22 cellular contexts compared by ENCODE assay signal in the genomic region with DNA sequence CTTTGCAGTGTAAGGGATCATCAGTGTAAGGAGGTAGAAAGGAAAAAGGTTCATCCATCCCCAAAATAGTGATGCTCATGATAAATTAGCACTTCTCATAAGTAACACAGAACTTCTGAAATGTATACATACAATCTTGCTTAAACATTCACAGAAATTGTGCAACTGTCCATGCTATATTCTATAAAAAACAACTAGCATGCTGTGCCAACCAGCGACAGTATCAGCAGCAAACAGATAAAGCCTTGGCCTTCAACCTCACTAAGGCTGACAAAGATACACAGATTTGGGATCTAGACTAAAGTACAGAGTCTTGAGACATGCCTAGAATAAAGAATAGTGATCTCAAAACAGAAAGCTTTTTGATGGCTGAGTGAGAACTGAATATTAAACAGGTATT.
"Had no signal": no experiment of that assay in that cellular context is flagged by ENCODE, and none has a peak within 500 bp of the region (broad histone marks: within the 10 kb centered on the region; RNA-seq: fewer than 3 reads in every experiment).

No MANE protein-coding gene starts in this region.

- H3K27ac ChIP-seq: upper lobe of left lung had no signal

- H3K9me3 Mint-ChIP-seq: activated naive CD8-positive, alpha-beta T cell treated with anti-CD3 and anti-CD28 coated beads, Interleukin-2, amount 50 U/mL, for 24 hours; brain; dendritic cell treated with granulocyte-macrophage colony-stimulating factor and Interleukin-4, amounts not matched to agents 40 ng/mL and 50 ng/mL, for 4 days; naive thymus-derived CD4-positive, alpha-beta T cell; neural crest cell; T-helper 1 cell treated with Interleukin-12 subunit alpha and Interleukin-12 subunit beta and Interleukin-4 antibody, amounts not matched to agents 30 μg/mL and 1 μg/mL, for 36 hours had no signal

- DNase-seq: activated CD4-positive, alpha-beta T cell treated with anti-CD3 and anti-CD28 coated beads for 4 hours; activated CD4-positive, alpha-beta T cell treated with anti-CD3 and anti-CD28 coated beads, Interleukin-2, amount 50 U/mL, for 48 hours; activated CD4-positive, CD25-positive, alpha-beta regulatory T cell; activated gamma-delta T cell; activated naive CD4-positive, alpha-beta T cell treated with anti-CD3 and anti-CD28 coated beads, Interleukin-2, amount 50 U/mL, for 16 hours; activated naive CD8-positive, alpha-beta T cell treated with anti-CD3 and anti-CD28 coated beads, Interleukin-2, amount 50 U/mL, for 24 hours; anterior cingulate cortex; effector CD8-positive, alpha-beta T cell; head of caudate nucleus; islet precursor cell; left cardiac atrium; naive thymus-derived CD4-positive, alpha-beta T cell; retina; stimulated activated CD4-positive, alpha-beta T cell treated with anti-CD3 and anti-CD28 coated beads, Interleukin-4, amount 100 ng/mL, for 4 hours; stimulated activated naive CD8-positive, alpha-beta T cell treated with anti-CD3 and anti-CD28 coated beads, Interleukin-15, Interleukin-2, amounts not matched to agents 100 U/mL and 50 U/mL, for 24 hours; upper lobe of left lung had no signal

- ATAC-seq: activated naive CD8-positive, alpha-beta T cell treated with anti-CD3 and anti-CD28 coated beads, Interleukin-2, amount 50 U/mL, for 24 hours; esophagus mucosa; left cardiac atrium; naive thymus-derived CD4-positive, alpha-beta T cell; stimulated activated naive CD8-positive, alpha-beta T cell treated with anti-CD3 and anti-CD28 coated beads, Interleukin-15, Interleukin-2, amounts not matched to agents 100 U/mL and 50 U/mL, for 24 hours had no signal

- H3K4me3 ChIP-seq: upper lobe of left lung had no signal

- H3K9me3 ChIP-seq: upper lobe of left lung had no signal

- H3K27ac Mint-ChIP-seq: activated naive CD8-positive, alpha-beta T cell treated with anti-CD3 and anti-CD28 coated beads, Interleukin-2, amount 50 U/mL, for 24 hours; dendritic cell treated with granulocyte-macrophage colony-stimulating factor and Interleukin-4, amounts not matched to agents 40 ng/mL and 50 ng/mL, for 4 days; T-helper 1 cell treated with Interleukin-12 subunit alpha and Interleukin-12 subunit beta and Interleukin-4 antibody, amounts not matched to agents 30 μg/mL and 1 μg/mL, for 36 hours had no signal

- H3K27me3 Mint-ChIP-seq: activated naive CD8-positive, alpha-beta T cell treated with anti-CD3 and anti-CD28 coated beads, Interleukin-2, amount 50 U/mL, for 24 hours; brain; dendritic cell treated with granulocyte-macrophage colony-stimulating factor and Interleukin-4, amounts not matched to agents 40 ng/mL and 50 ng/mL, for 4 days; naive thymus-derived CD4-positive, alpha-beta T cell; progenitor cell of endocrine pancreas had no signal

- H3K4me1 Mint-ChIP-seq: activated naive CD8-positive, alpha-beta T cell treated with anti-CD3 and anti-CD28 coated beads, Interleukin-2, amount 50 U/mL, for 24 hours had no signal

- H3K27me3 ChIP-seq: upper lobe of left lung had no signal

- H3K4me1 ChIP-seq: upper lobe of left lung had no signal

- H3K4me3 Mint-ChIP-seq: activated naive CD8-positive, alpha-beta T cell treated with anti-CD3 and anti-CD28 coated beads, Interleukin-2, amount 50 U/mL, for 24 hours; dendritic cell treated with granulocyte-macrophage colony-stimulating factor and Interleukin-4, amounts not matched to agents 40 ng/mL and 50 ng/mL, for 4 days; naive thymus-derived CD4-positive, alpha-beta T cell; neural crest cell; T-helper 1 cell treated with Interleukin-12 subunit alpha and Interleukin-12 subunit beta and Interleukin-4 antibody, amounts not matched to agents 30 μg/mL and 1 μg/mL, for 36 hours had no signal
